In genomic region chr2:147214900-147215299, GRCh38 we compare ENCODE assay signal across 23 cellular contexts.
DNase-seq lines count a peak whose midpoint lies in the region; ATAC-seq and TF ChIP-seq lines count a peak whose summit lies in the region.
"Had no signal": no experiment of that assay in that cellular context is flagged by ENCODE, and none has a peak within 500 bp of the region (broad histone marks: within the 10 kb centered on the region; RNA-seq: fewer than 3 reads in every experiment).

No MANE protein-coding gene starts in this region.

- H3K36me3 ChIP-seq in SJCRH30 (no peaks in the 10 kb centered on the region), Caco-2 (ENCODE audit: control insufficient read depth, insufficient read depth, low read length) (no peaks in the 10 kb centered on the region)
- H3K36me3 ChIP-seq: gastroesophageal sphincter, SJSA1 had no signal

- POLR2A ChIA-PET in Caco-2 (lab: Charles Lee): no interaction called here

- no peaks in the 10 kb centered on the region for H3K36me3 Mint-ChIP-seq in Caco-2 (ENCODE audit: insufficient read depth, unreplicated experiment)
- H3K36me3 Mint-ChIP-seq: activated naive CD8-positive, alpha-beta T cell treated with anti-CD3 and anti-CD28 coated beads for 36 hours; CD4-positive, CD25-positive, alpha-beta regulatory T cell; IgD-negative memory B cell had no signal

- no peak for TF ChIP-seq CTCF in AG10803 (conservative IDR thresholded peaks at IDR 0.05; ENCODE audit: low read length)
- TF ChIP-seq CTCF in Caco-2 (IDR thresholded peaks at IDR 0.05; ENCODE audit: insufficient read depth in 1 of 2, low read depth in 1 of 2, low read length in 1 of 2, severe bottlenecking in 1 of 2, unreplicated experiment in 1 of 2): no peak

- CTCF ChIA-PET in Caco-2 (lab: Charles Lee): no interaction called here

- intact Hi-C loops in Caco-2 (cut with micrococcal nuclease; ENCODE audit: unreplicated experiment): no loop called here

- H3K4me1 ChIP-seq in SJCRH30: no peaks in the 10 kb centered on the region
- 0 out of 2 replicates have a peak, but pooled peaks cover 9% of the 10 kb centered on the region for H3K4me1 ChIP-seq in Caco-2
- H3K4me1 ChIP-seq: gastroesophageal sphincter, SJSA1 had no signal

- H3K9me3 ChIP-seq in SJCRH30 (replicated peaks) (no peaks in the 10 kb centered on the region), Caco-2 (no peaks in the 10 kb centered on the region)
- H3K9me3 ChIP-seq: gastroesophageal sphincter, SJSA1 had no signal

- H3K4me3 Mint-ChIP-seq in Caco-2 (ENCODE audit: unreplicated experiment): no peak overlapping the region
- H3K4me3 Mint-ChIP-seq: activated B cell treated with CpG ODN at 0.5 μM for 24 hours; activated naive CD8-positive, alpha-beta T cell treated with anti-CD3 and anti-CD28 coated beads for 36 hours; activated T-cell treated with anti-CD3 and anti-CD28 coated beads, Interleukin-2, amount 50 U/mL, for 72 hours; CD4-positive, CD25-positive, alpha-beta regulatory T cell; IgD-negative memory B cell; neural crest cell had no signal

- H3K27me3 Mint-ChIP-seq in Caco-2 (ENCODE audit: insufficient read depth, unreplicated experiment): no peaks in the 10 kb centered on the region
- H3K27me3 Mint-ChIP-seq: activated B cell treated with CpG ODN at 0.5 μM for 24 hours; activated naive CD8-positive, alpha-beta T cell treated with anti-CD3 and anti-CD28 coated beads for 36 hours; IgD-negative memory B cell had no signal

- DNase-seq in AG10803 (ENCODE audit: low read depth): peak; percentile 18
- DNase-seq in NCI-H1694 (lab: John Stamatoyannopoulos, UW): peak; percentile 64
- DNase-seq in SJCRH30: peak; percentile 19 to 29
- peak; percentile 13 for DNase-seq in left kidney (ENCODE audit: low read depth, low spot score)
- DNase-seq in Caco-2: no peak
- no peak for DNase-seq in activated CD4-positive, alpha-beta T cell treated with anti-CD3 and anti-CD28 coated beads, Interleukin-2, amount 50 U/mL, for 1 hour
- DNase-seq in activated CD4-positive, CD25-positive, alpha-beta regulatory T cell (lab: John Stamatoyannopoulos, UW): no peak
- DNase-seq: activated B cell treated with CpG ODN at 0.5 μM for 24 hours; activated CD8-positive, alpha-beta memory T cell treated with anti-CD3 and anti-CD28 coated beads for 24 hours; activated naive CD8-positive, alpha-beta T cell treated with anti-CD3 and anti-CD28 coated beads for 36 hours; activated T-cell treated with anti-CD3 and anti-CD28 coated beads, Interleukin-2, amount 50 U/mL, for 72 hours; CD4-positive, CD25-positive, alpha-beta regulatory T cell; dermis blood vessel endothelial cell; DMS79 treated with DMSO at 0.1 percent for 48 hours; left cardiac atrium; MM.1S; PC-9; stimulated activated CD8-positive, alpha-beta memory T cell treated with anti-CD3 and anti-CD28 coated beads, Interleukin-4, amount 100 ng/mL, for 48 hours had no signal

- H3K27ac Mint-ChIP-seq in Caco-2 (ENCODE audit: unreplicated experiment): no peak overlapping the region
- H3K27ac Mint-ChIP-seq: activated B cell treated with CpG ODN at 0.5 μM for 24 hours; activated naive CD8-positive, alpha-beta T cell treated with anti-CD3 and anti-CD28 coated beads for 36 hours; activated T-cell treated with anti-CD3 and anti-CD28 coated beads, Interleukin-2, amount 50 U/mL, for 72 hours; IgD-negative memory B cell had no signal

- ATAC-seq in GM18519 (IDR thresholded peaks at IDR 0.05; ENCODE audit: low FRiP score, unreplicated experiment): no peak
- ATAC-seq: activated T-cell treated with anti-CD3 and anti-CD28 coated beads, Interleukin-2, amount 50 U/mL, for 72 hours; gastroesophageal sphincter; left cardiac atrium had no signal

- no peaks in the 10 kb centered on the region; the same call in 1 of the 2 replicates for H3K27me3 ChIP-seq in SJCRH30
- H3K27me3 ChIP-seq in Caco-2 (replicated peaks; ENCODE audit: control insufficient read depth, insufficient read depth, low read length): no peaks in the 10 kb centered on the region; the same call in 1 of the 2 replicates
- H3K27me3 ChIP-seq: gastroesophageal sphincter, SJSA1 had no signal

- H3K9me3 Mint-ChIP-seq in Caco-2 (ENCODE audit: unreplicated experiment): peaks cover 19% of the 10 kb centered on the region

- H3K27ac ChIP-seq in SJCRH30: no peak overlapping the region
- H3K27ac ChIP-seq: gastroesophageal sphincter, PC-9, SJSA1 had no signal

- BruUV-seq in Caco-2 (replicated peaks; lab: Mats Ljungman, UMichigan): no TSS peak

- H3K4me3 ChIP-seq in AG10803 (ENCODE audit: low read length): no peak overlapping the region
- no peak overlapping the region for H3K4me3 ChIP-seq in SJCRH30
- H3K4me3 ChIP-seq in Caco-2 (ENCODE audit: low read depth, low read length): no peak overlapping the region
- H3K4me3 ChIP-seq: gastroesophageal sphincter, PC-9, SJSA1 had no signal

- H3K4me1 Mint-ChIP-seq in Caco-2 (ENCODE audit: low read depth, unreplicated experiment): peaks cover 11% of the 10 kb centered on the region
- H3K4me1 Mint-ChIP-seq: activated B cell treated with CpG ODN at 0.5 μM for 24 hours; activated naive CD8-positive, alpha-beta T cell treated with anti-CD3 and anti-CD28 coated beads for 36 hours; IgD-negative memory B cell; neural crest cell had no signal

Comparison
In these comparisons a context has a peak if more than half of its experiments do, and no peak if none do; other contexts are left out.
1. DNase-seq: peak in AG10803 (single experiment), NCI-H1694 (single experiment), SJCRH30 (2 of 2) and left kidney (single experiment); none in Caco-2 (0 of 2), activated CD4-positive, alpha-beta T cell treated with anti-CD3 and anti-CD28 coated beads, Interleukin-2, amount 50 U/mL, for 1 hour (single experiment) and activated CD4-positive, CD25-positive, alpha-beta regulatory T cell (0 of 4).